In the genomic region with DNA sequence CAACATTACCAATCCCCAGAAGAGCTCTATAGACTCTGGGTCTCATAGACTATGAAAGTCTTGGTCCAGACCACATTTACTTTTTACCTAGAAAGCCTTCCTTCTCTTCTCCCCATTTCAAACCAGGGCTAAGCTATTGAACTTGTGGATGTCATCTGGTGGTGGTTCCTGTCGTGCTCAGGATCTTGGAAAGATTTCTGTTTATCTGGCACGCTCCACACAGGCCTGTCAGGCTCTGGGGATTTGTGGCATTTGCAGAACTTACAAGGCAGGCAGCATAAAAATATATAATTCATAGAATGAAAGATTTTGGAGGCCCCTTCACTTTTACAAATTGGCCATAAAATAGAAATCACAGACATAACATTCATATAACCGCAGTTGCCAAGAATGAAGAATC, we compare ENCODE assay signal across 23 cellular contexts.
A peak's percentile ranks its signal among the peaks of the same experiment; 100 is the strongest.
DNase-seq lines count a peak whose midpoint lies in the region; ATAC-seq and TF ChIP-seq lines count a peak whose summit lies in the region.
"Had no signal": no experiment of that assay in that cellular context is flagged by ENCODE, and none has a peak within 500 bp of the region (broad histone marks: within the 10 kb centered on the region; RNA-seq: fewer than 3 reads in every experiment).

No MANE protein-coding gene starts in this region.

- no peaks in the 10 kb centered on the region for H3K9me3 Mint-ChIP-seq in activated CD4-positive, alpha-beta T cell treated with anti-CD3 and anti-CD28 coated beads, Interleukin-2, amount 10 ng/mL, durations not matched to agents 24 days and 14 days
- H3K9me3 Mint-ChIP-seq: activated naive CD8-positive, alpha-beta T cell treated with anti-CD3 and anti-CD28 coated beads, Interleukin-2, amount 10 ng/mL, durations not matched to agents 7 days and 5 days; H9; neural crest cell; stimulated activated naive CD8-positive, alpha-beta T cell treated with anti-CD3 and anti-CD28 coated beads, Interleukin-15, amount 100 ng/mL, for 72 hours; T-helper 1 cell treated with Interleukin-12 subunit alpha and Interleukin-12 subunit beta and Interleukin-4 antibody, amounts not matched to agents 30 μg/mL and 1 μg/mL, for 36 hours had no signal

- H3K4me1 ChIP-seq in SK-N-SH (ENCODE audit: control insufficient read depth in 1 of 2, insufficient read depth in 2 of 2, low read depth in 1 of 2, low read length in 1 of 2) (no peaks in the 10 kb centered on the region; a peak in 1 of 4 replicates), thoracic aorta (ENCODE audit: control insufficient read depth in 1 of 2, low read depth in 2 of 2) (peaks cover 30 to 53% of the 10 kb centered on the region in 2 donors)

- H3K4me2 ChIP-seq in SK-N-SH = no peak overlapping the region

- H3K27ac ChIP-seq in SK-N-SH (ENCODE audit: low read depth in 2 of 2, low read length in 1 of 2) (0 out of 4 replicates have a peak overlapping the region, but pooled peaks of 1 of the 2 experiments have one; percentile 7), thoracic aorta (peak overlapping the region; percentile 10 to 52)
- H3K27ac ChIP-seq: SJSA1, tibial nerve had no signal

- CTCF ChIA-PET in SK-N-SH (lab: Yijun Ruan, JAX) = interaction anchor here (1.1 to 1.4 kb wide), 2 partner anchors 11 to 357 kb away, joined by 3 read pairs; no protein-coding TSS in a partner anchor

- H3K79me2 ChIP-seq in SK-N-SH (ENCODE audit: insufficient read depth) = no peaks in the 10 kb centered on the region

- H3K4me3 ChIP-seq in SK-N-SH (ENCODE audit: low read depth in 2 of 2, low read length in 1 of 2) (no peak overlapping the region), thoracic aorta (peak overlapping the region; percentile 21)
- H3K4me3 ChIP-seq: sigmoid colon, SJSA1, tibial nerve had no signal

- no peaks in the 10 kb centered on the region for H3K36me3 ChIP-seq in SK-N-SH (replicated peaks in 1 of 2; ENCODE audit: control insufficient read depth in 1 of 2, insufficient read depth in 2 of 2, low read length in 1 of 2)
- no peaks in the 10 kb centered on the region for H3K36me3 ChIP-seq in thoracic aorta
- H3K36me3 ChIP-seq: sigmoid colon, SJSA1, tibial nerve had no signal

- H3K27ac Mint-ChIP-seq in T-helper 17 cell = peak overlapping the region; percentile 21
- H3K27ac Mint-ChIP-seq in activated CD4-positive, alpha-beta T cell treated with anti-CD3 and anti-CD28 coated beads, Interleukin-2, amount 10 ng/mL, durations not matched to agents 24 days and 14 days = no peak overlapping the region
- H3K27ac Mint-ChIP-seq: activated naive CD8-positive, alpha-beta T cell treated with anti-CD3 and anti-CD28 coated beads, Interleukin-2, amount 10 ng/mL, durations not matched to agents 7 days and 5 days; B cell; H9; T-helper 1 cell treated with Interleukin-12 subunit alpha and Interleukin-12 subunit beta and Interleukin-4 antibody, amounts not matched to agents 30 μg/mL and 1 μg/mL, for 36 hours had no signal

- TF ChIP-seq CTCF in SK-N-SH (IDR thresholded peaks at IDR 0.05) (no peak), thoracic aorta (IDR thresholded peaks at IDR 0.05) (no peak)

- H3K9me3 ChIP-seq in SK-N-SH = no peaks in the 10 kb centered on the region
- no peaks in the 10 kb centered on the region for H3K9me3 ChIP-seq in T-helper 17 cell (ENCODE audit: control insufficient read depth, low read length, poor library complexity, severe bottlenecking)
- H3K9me3 ChIP-seq in thoracic aorta = no peaks in the 10 kb centered on the region
- H3K9me3 ChIP-seq: sigmoid colon, SJSA1, tibial nerve had no signal

- no peak for TF ChIP-seq EP300 in SK-N-SH (IDR thresholded peaks at IDR 0.05; ENCODE audit: borderline replicate concordance in 1 of 2, low read depth in 1 of 2, low read length in 1 of 2)

- intact Hi-C loops in activated CD4-positive, alpha-beta T cell treated with anti-CD3 and anti-CD28 coated beads, Interleukin-2, amount 10 ng/mL, durations not matched to agents 24 days and 14 days (cut with micrococcal nuclease) = no loop called here

- no peaks in the 10 kb centered on the region for H3K27me3 Mint-ChIP-seq in T-helper 17 cell
- peaks cover 32% of the 10 kb centered on the region for H3K27me3 Mint-ChIP-seq in activated CD4-positive, alpha-beta T cell treated with anti-CD3 and anti-CD28 coated beads, Interleukin-2, amount 10 ng/mL, durations not matched to agents 24 days and 14 days
- H3K27me3 Mint-ChIP-seq: B cell had no signal

- 24% methylated on average over 3 of the region's 3 CpGs for WGBS in SK-N-SH (ENCODE audit: low lambda C conversion rate)

- H3K9me2 ChIP-seq in SK-N-SH = no peaks in the 10 kb centered on the region

- H2AFZ ChIP-seq in SK-N-SH (ENCODE audit: low read depth) = no peak overlapping the region

- H3K36me3 Mint-ChIP-seq in T-helper 17 cell (ENCODE audit: low read depth) = no peaks in the 10 kb centered on the region
- no peaks in the 10 kb centered on the region for H3K36me3 Mint-ChIP-seq in activated CD4-positive, alpha-beta T cell treated with anti-CD3 and anti-CD28 coated beads, Interleukin-2, amount 10 ng/mL, durations not matched to agents 24 days and 14 days (ENCODE audit: low read depth)
- H3K36me3 Mint-ChIP-seq: activated naive CD8-positive, alpha-beta T cell treated with anti-CD3 and anti-CD28 coated beads, Interleukin-2, amount 10 ng/mL, durations not matched to agents 7 days and 5 days had no signal

- H3F3A ChIP-seq in SK-N-SH (replicated peaks; ENCODE audit: insufficient read depth) = peaks cover 9% of the 10 kb centered on the region

- POLR2A ChIA-PET in SK-N-SH (lab: Yijun Ruan, JAX) = no interaction called here

- TF ChIP-seq RAD21 in SK-N-SH (IDR thresholded peaks at IDR 0.05; ENCODE audit: low read length) = no peak

- peaks cover 14% of the 10 kb centered on the region for H3K4me1 Mint-ChIP-seq in T-helper 17 cell
- no peaks in the 10 kb centered on the region for H3K4me1 Mint-ChIP-seq in activated CD4-positive, alpha-beta T cell treated with anti-CD3 and anti-CD28 coated beads, Interleukin-2, amount 10 ng/mL, durations not matched to agents 24 days and 14 days
- H3K4me1 Mint-ChIP-seq: activated naive CD8-positive, alpha-beta T cell treated with anti-CD3 and anti-CD28 coated beads, Interleukin-2, amount 10 ng/mL, durations not matched to agents 7 days and 5 days; neural crest cell; stimulated activated naive CD8-positive, alpha-beta T cell treated with anti-CD3 and anti-CD28 coated beads, Interleukin-15, amount 100 ng/mL, for 72 hours had no signal

- no peak overlapping the region for H3K4me3 Mint-ChIP-seq in T-helper 17 cell
- no peak overlapping the region for H3K4me3 Mint-ChIP-seq in activated CD4-positive, alpha-beta T cell treated with anti-CD3 and anti-CD28 coated beads, Interleukin-2, amount 10 ng/mL, durations not matched to agents 24 days and 14 days
- H3K4me3 Mint-ChIP-seq: activated naive CD8-positive, alpha-beta T cell treated with anti-CD3 and anti-CD28 coated beads, Interleukin-2, amount 10 ng/mL, durations not matched to agents 7 days and 5 days; B cell; H9; neural crest cell; stimulated activated naive CD8-positive, alpha-beta T cell treated with anti-CD3 and anti-CD28 coated beads, Interleukin-15, amount 100 ng/mL, for 72 hours; T-helper 1 cell treated with Interleukin-12 subunit alpha and Interleukin-12 subunit beta and Interleukin-4 antibody, amounts not matched to agents 30 μg/mL and 1 μg/mL, for 36 hours had no signal

- ATAC-seq in SK-N-SH treated with all-trans-retinoic acid at 6 μM for 48 hours (peak; percentile 46), T-helper 17 cell (no peak), thoracic aorta (ENCODE audit: insufficient number of reproducible peaks, low FRiP score, low read depth) (no peak), GM19035 (IDR thresholded peaks at IDR 0.05; ENCODE audit: unreplicated experiment) (no peak)
- ATAC-seq: stimulated activated naive CD8-positive, alpha-beta T cell treated with anti-CD3 and anti-CD28 coated beads, Interleukin-15, amount 100 ng/mL, for 72 hours had no signal

- H3K27me3 ChIP-seq in SK-N-SH (ENCODE audit: insufficient read depth) (peaks cover 4% of the 10 kb centered on the region; the same call in 1 of the 2 replicates), thoracic aorta (replicated peaks; ENCODE audit: insufficient read depth) (no peaks in the 10 kb centered on the region)
- H3K27me3 ChIP-seq: sigmoid colon, SJSA1, tibial nerve had no signal

- H3K9ac ChIP-seq in SK-N-SH = no peak overlapping the region

- DNase-seq in SK-N-SH = no peak
- no peak for DNase-seq in T-helper 17 cell
- peak; percentile 32 for DNase-seq in hepatic stellate cell (ENCODE audit: low spot score)
- DNase-seq in thoracic aorta (ENCODE audit: low spot score) = no peak
- no peak for DNase-seq in kidney tubule cell (ENCODE audit: low spot score)
- no peak for DNase-seq in activated CD4-positive, alpha-beta T cell treated with anti-CD3 and anti-CD28 coated beads, Interleukin-2, amount 10 ng/mL, durations not matched to agents 24 days and 14 days
- DNase-seq: activated effector memory CD4-positive, alpha-beta T cell treated with anti-CD3 and anti-CD28 coated beads, Interleukin-2, amount 50 U/mL, for 16 hours; activated naive CD8-positive, alpha-beta T cell treated with anti-CD3 and anti-CD28 coated beads, Interleukin-2, amount 10 ng/mL, durations not matched to agents 7 days and 5 days; activated T-cell treated with anti-CD3 and anti-CD28 coated beads for 4 hours; cerebellar nuclear complex; DMS153; H9; NCI-H1105 treated with DMSO at 0.1 percent for 48 hours; NCI-H1930; stimulated activated naive CD8-positive, alpha-beta T cell treated with anti-CD3 and anti-CD28 coated beads, Interleukin-15, amount 100 ng/mL, for 72 hours had no signal

- H4K20me1 ChIP-seq in SK-N-SH (ENCODE audit: insufficient read depth) = no peaks in the 10 kb centered on the region

TF ChIP-seq in SK-N-SH treated with all-trans-retinoic acid at 6 μM for 48 hours, 23 proteins besides CTCF, POLR2A, EP300 and RAD21 (continues in another document):
- TF ChIP-seq ZNF565 (CRISPR knock-in tag; conservative IDR thresholded peaks at IDR 0.05; ENCODE audit: low read depth) (no peak), ESRRG (CRISPR knock-in tag; IDR thresholded peaks at IDR 0.05) (no peak)

TF ChIP-seq in SK-N-SH, 30 proteins besides CTCF, POLR2A, EP300 and RAD21 (continues in another document):
- TF ChIP-seq, protein P1, sequence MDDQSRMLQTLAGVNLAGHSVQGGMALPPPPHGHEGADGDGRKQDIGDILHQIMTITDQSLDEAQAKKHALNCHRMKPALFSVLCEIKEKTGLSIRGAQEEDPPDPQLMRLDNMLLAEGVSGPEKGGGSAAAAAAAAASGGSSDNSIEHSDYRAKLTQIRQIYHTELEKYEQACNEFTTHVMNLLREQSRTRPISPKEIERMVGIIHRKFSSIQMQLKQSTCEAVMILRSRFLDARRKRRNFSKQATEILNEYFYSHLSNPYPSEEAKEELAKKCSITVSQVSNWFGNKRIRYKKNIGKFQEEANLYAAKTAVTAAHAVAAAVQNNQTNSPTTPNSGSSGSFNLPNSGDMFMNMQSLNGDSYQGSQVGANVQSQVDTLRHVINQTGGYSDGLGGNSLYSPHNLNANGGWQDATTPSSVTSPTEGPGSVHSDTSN (IDR thresholded peaks at IDR 0.05) = no peak
- TF ChIP-seq RXRA (IDR thresholded peaks at IDR 0.05; ENCODE audit: borderline replicate concordance, low read depth) = no peak
- no peak for TF ChIP-seq ELF1 (IDR thresholded peaks at IDR 0.05)
- no peak for TF ChIP-seq TCF12 (IDR thresholded peaks at IDR 0.05)
- TF ChIP-seq RCOR1 (IDR thresholded peaks at IDR 0.05; ENCODE audit: low read length) = no peak
- TF ChIP-seq MXI1 (IDR thresholded peaks at IDR 0.05; ENCODE audit: low read depth, low read length) = no peak
